1 cellular context compared by ENCODE assay signal in genomic region chr17:72569193-72569946, GRCh38.
TF ChIP-seq lines count a peak whose summit lies in the region.

No MANE protein-coding gene starts in this region.

TF ChIP-seq in SK-N-SH, 30 proteins besides CTCF, POLR2A, EP300 and RAD21 (continued from another document):
- TF ChIP-seq, protein P1, sequence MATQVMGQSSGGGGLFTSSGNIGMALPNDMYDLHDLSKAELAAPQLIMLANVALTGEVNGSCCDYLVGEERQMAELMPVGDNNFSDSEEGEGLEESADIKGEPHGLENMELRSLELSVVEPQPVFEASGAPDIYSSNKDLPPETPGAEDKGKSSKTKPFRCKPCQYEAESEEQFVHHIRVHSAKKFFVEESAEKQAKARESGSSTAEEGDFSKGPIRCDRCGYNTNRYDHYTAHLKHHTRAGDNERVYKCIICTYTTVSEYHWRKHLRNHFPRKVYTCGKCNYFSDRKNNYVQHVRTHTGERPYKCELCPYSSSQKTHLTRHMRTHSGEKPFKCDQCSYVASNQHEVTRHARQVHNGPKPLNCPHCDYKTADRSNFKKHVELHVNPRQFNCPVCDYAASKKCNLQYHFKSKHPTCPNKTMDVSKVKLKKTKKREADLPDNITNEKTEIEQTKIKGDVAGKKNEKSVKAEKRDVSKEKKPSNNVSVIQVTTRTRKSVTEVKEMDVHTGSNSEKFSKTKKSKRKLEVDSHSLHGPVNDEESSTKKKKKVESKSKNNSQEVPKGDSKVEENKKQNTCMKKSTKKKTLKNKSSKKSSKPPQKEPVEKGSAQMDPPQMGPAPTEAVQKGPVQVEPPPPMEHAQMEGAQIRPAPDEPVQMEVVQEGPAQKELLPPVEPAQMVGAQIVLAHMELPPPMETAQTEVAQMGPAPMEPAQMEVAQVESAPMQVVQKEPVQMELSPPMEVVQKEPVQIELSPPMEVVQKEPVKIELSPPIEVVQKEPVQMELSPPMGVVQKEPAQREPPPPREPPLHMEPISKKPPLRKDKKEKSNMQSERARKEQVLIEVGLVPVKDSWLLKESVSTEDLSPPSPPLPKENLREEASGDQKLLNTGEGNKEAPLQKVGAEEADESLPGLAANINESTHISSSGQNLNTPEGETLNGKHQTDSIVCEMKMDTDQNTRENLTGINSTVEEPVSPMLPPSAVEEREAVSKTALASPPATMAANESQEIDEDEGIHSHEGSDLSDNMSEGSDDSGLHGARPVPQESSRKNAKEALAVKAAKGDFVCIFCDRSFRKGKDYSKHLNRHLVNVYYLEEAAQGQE (IDR thresholded peaks at IDR 0.05; ENCODE audit: low read depth, low read length) = no peak
- TF ChIP-seq JUND (IDR thresholded peaks at IDR 0.05) (no peak), ELF1 (IDR thresholded peaks at IDR 0.05) (no peak), TEAD4 (IDR thresholded peaks at IDR 0.05; ENCODE audit: borderline replicate concordance, insufficient read depth) (no peak)
